In the genomic region with DNA sequence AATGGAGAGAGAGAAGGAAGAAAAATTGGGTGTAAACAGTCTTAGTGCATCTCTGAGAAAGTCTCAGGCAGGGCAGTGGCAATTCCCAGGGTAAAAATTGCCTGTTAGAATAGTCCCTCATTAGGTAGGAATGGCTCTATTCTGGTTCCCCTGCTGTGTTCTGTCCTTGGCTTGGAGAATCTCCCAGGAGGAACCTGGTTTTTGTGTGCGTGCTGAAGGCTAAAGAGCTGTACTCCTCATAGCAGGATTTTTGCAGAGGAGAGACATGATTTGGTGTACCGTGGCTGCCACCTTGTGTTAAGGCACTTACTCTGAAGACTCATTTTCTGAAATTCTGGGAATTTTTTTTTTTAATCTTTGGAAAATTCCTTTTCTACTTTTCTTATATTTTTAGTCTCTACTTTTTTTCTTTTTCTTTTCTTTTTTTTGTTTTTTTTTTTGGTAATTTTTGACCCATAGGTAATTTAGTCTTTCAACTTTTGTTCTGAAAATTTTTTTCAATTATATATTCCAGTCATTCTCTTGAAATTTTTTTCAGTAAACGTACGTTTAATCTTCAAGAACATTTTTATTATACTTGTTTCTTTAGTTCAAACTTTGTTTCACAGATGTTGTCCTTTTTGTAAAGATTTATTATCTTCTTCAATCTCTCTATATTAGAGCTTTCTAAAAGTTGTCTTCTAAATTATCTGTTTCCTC, we compare ENCODE assay signal across 10 cellular contexts.
A peak's percentile ranks its signal among the peaks of the same experiment; 100 is the strongest.
DNase-seq lines count a peak whose midpoint lies in the region; ATAC-seq and TF ChIP-seq lines count a peak whose summit lies in the region.
"Had no signal": no experiment of that assay in that cellular context is flagged by ENCODE, and none has a peak within 500 bp of the region (broad histone marks: within the 10 kb centered on the region; RNA-seq: fewer than 3 reads in every experiment).

No MANE protein-coding gene starts in this region.

- H3K4me1 ChIP-seq in BE2C (peaks cover 4% of the 10 kb centered on the region), prostate gland (replicated peaks) (no peaks in the 10 kb centered on the region)

- no peak overlapping the region for H3K27ac Mint-ChIP-seq in activated CD4-positive, alpha-beta memory T cell treated with anti-CD3 and anti-CD28 coated beads, Interleukin-2, amount 10 ng/mL, durations not matched to agents 7 days and 5 days
- H3K27ac Mint-ChIP-seq: IgD-negative memory B cell had no signal

- peaks cover 38% of the 10 kb centered on the region for H3K36me3 Mint-ChIP-seq in activated CD4-positive, alpha-beta memory T cell treated with anti-CD3 and anti-CD28 coated beads, Interleukin-2, amount 10 ng/mL, durations not matched to agents 7 days and 5 days (ENCODE audit: low read depth)

- TF ChIP-seq POLR2A in prostate gland (IDR thresholded peaks at IDR 0.05), result no peak

- H3K4me3 Mint-ChIP-seq in activated CD4-positive, alpha-beta memory T cell treated with anti-CD3 and anti-CD28 coated beads, Interleukin-2, amount 10 ng/mL, durations not matched to agents 7 days and 5 days, result no peak overlapping the region

- H3K9me3 ChIP-seq in BE2C, result no peaks in the 10 kb centered on the region
- H3K9me3 ChIP-seq in prostate gland, result no peaks in the 10 kb centered on the region
- H3K9me3 ChIP-seq: neutrophil had no signal

- no peaks in the 10 kb centered on the region for H3K27me3 Mint-ChIP-seq in activated CD4-positive, alpha-beta memory T cell treated with anti-CD3 and anti-CD28 coated beads, Interleukin-2, amount 10 ng/mL, durations not matched to agents 7 days and 5 days
- H3K27me3 Mint-ChIP-seq: IgD-negative memory B cell had no signal

- peaks cover 11% of the 10 kb centered on the region for H3K9me3 Mint-ChIP-seq in activated CD4-positive, alpha-beta memory T cell treated with anti-CD3 and anti-CD28 coated beads, Interleukin-2, amount 10 ng/mL, durations not matched to agents 7 days and 5 days

- 54% methylated on average over 4 of the region's 4 CpGs for WGBS in prostate gland

- CTCF ChIA-PET in activated CD4-positive, alpha-beta memory T cell treated with anti-CD3 and anti-CD28 coated beads, Interleukin-2, amount 10 ng/mL, durations not matched to agents 7 days and 5 days (lab: Charles Lee), result interaction anchor here (0.9 to 2.2 kb wide), 3 partner anchors 136 to 352 kb away, joined by 3 to 10 read pairs (median 4); partner anchors contain the start of gene SEC23A

- peak; percentile 77 for TF ChIP-seq CTCF in BE2C (IDR thresholded peaks at IDR 0.05; ENCODE audit: low read depth, low read length)
- TF ChIP-seq CTCF in prostate gland (IDR thresholded peaks at IDR 0.05), result peak in 2 of 4 experiments; percentile 43 to 45

- peak; percentile 54 for ATAC-seq in GM18907 (IDR thresholded peaks at IDR 0.05; ENCODE audit: unreplicated experiment)
- ATAC-seq in GM18520 (IDR thresholded peaks at IDR 0.05; ENCODE audit: unreplicated experiment), result no peak

- H3K27me3 ChIP-seq in BE2C, result no peaks in the 10 kb centered on the region
- no peaks in the 10 kb centered on the region for H3K27me3 ChIP-seq in prostate gland (replicated peaks; ENCODE audit: insufficient read depth)
- H3K27me3 ChIP-seq: neutrophil had no signal

- POLR2A ChIA-PET in activated CD4-positive, alpha-beta memory T cell treated with anti-CD3 and anti-CD28 coated beads, Interleukin-2, amount 10 ng/mL, durations not matched to agents 7 days and 5 days (lab: Charles Lee), result no interaction called here

- H3K4me3 ChIP-seq in BE2C (ENCODE audit: low read depth, low read length) (no peak overlapping the region), prostate gland (no peak overlapping the region)

- intact Hi-C loops in prostate gland (cut with DNase I), result loop anchor here (5.0 kb wide), 1 partner anchor 201 kb away; no protein-coding TSS in a partner anchor

- H3K4me1 Mint-ChIP-seq in activated CD4-positive, alpha-beta memory T cell treated with anti-CD3 and anti-CD28 coated beads, Interleukin-2, amount 10 ng/mL, durations not matched to agents 7 days and 5 days, result peaks cover 1% of the 10 kb centered on the region

- DNase-seq in BE2C (peak; percentile 71), NCI-H2107 (lab: John Stamatoyannopoulos, UW) (peak; percentile 83), globus pallidus (ENCODE audit: low spot score) (peak; percentile 38), prostate gland (ENCODE audit: low spot score) (peak; percentile 26), NCI-H1048 (lab: John Stamatoyannopoulos, UW) (no peak)
- peak; percentile 39 for DNase-seq in activated CD4-positive, alpha-beta memory T cell treated with anti-CD3 and anti-CD28 coated beads, Interleukin-2, amount 10 ng/mL, durations not matched to agents 7 days and 5 days

- no peaks in the 10 kb centered on the region; the same call in 1 of the 2 replicates for H3K36me3 ChIP-seq in BE2C
- H3K36me3 ChIP-seq in prostate gland, result no peaks in the 10 kb centered on the region

- no peak overlapping the region for H3K27ac ChIP-seq in prostate gland
- H3K27ac ChIP-seq: neutrophil had no signal
